In the genomic region with DNA sequence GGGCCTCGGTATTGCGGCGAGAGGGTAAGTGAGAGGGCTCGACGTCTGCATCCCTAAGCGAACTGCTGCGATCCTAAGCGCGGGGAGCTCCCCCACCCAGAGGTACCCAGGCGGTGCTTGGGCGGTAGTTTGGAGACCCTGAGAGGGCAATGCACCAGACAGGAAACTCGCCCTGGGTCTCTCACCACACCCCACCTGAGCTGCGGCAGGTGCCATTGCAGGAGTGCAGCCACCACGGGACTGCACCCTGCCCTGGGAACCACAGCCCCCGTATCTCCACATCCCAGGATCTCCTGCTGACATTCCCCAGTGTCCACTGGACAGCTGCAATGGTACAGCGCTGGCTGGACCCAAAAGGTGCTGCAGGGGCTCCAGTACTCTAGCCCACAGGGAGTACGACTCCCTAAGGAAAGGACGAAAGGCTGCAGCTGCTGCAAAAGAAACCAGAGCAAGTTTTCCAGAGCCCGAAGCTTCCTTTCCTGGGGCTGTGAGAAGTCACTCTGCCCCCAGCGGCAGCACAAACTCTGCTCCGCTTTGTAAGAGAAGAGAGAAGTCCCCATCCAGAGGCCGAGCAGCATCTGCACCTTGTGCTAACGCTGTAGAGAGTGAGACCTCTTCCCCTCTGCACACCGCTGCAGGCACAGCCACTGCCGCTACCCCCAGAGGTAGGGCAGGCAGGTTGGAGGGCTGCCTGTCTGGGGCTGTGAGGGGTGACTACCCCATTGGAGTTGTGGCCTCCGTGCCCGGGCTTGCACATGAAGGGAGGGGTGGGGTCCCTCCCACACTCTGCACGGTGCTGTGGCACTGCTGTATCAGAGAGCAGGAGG, we compare ENCODE assay signal across 8 cellular contexts. TPM values are rescaled to one million over a fixed set of nuclear protein-coding genes. Genes with fewer than 3 reads are reported as not detected.
DNase-seq lines count a peak whose midpoint lies in the region; ATAC-seq and TF ChIP-seq lines count a peak whose summit lies in the region.

No MANE protein-coding gene starts in this region.

- peak overlapping the region; percentile 79 for H3K4me3 ChIP-seq in iPS-15b (ENCODE audit: low read depth, low read length)

- H3K9ac ChIP-seq in iPS-15b (ENCODE audit: low read depth, low read length) = peak overlapping the region; percentile 42

- H3K4me1 Mint-ChIP-seq in brain = peaks cover 8% of the 10 kb centered on the region

- peaks cover 0 to 5% (median 3%) of the 10 kb centered on the region in 5 experiments for H3K9me3 Mint-ChIP-seq in brain

- H3K27me3 ChIP-seq in iPS-15b (ENCODE audit: control insufficient read depth, insufficient read depth, low read length) = peaks cover 53% of the 10 kb centered on the region

- no peaks in the 10 kb centered on the region for H3K36me3 Mint-ChIP-seq in brain

- TF ChIP-seq CTCF in brain (conservative IDR thresholded peaks at IDR 0.05) = peak; percentile 38 to 60

- ATAC-seq in GM21390 (IDR thresholded peaks at IDR 0.05; ENCODE audit: unreplicated experiment) = peak; percentile 86

- H3K4me3 Mint-ChIP-seq in brain = peak overlapping the region; percentile 78 to 90 (median 83)

- no peaks in the 10 kb centered on the region for H3K36me3 ChIP-seq in iPS-15b (ENCODE audit: control insufficient read depth, insufficient read depth, low read length)

- no peaks in the 10 kb centered on the region for H3K9me3 ChIP-seq in iPS-15b (ENCODE audit: control insufficient read depth, insufficient read depth, low read length)

- H3K27me3 Mint-ChIP-seq in brain = peaks cover 30% of the 10 kb centered on the region

- H3K4me1 ChIP-seq in iPS-15b (ENCODE audit: control insufficient read depth, insufficient read depth, low read length) = no peaks in the 10 kb centered on the region

- peak overlapping the region in 1 of 5 experiments; percentile 73 for H3K27ac Mint-ChIP-seq in brain

- DNase-seq in DMS153 treated with DMSO at 0.1 percent for 48 hours (lab: John Stamatoyannopoulos, UW; ENCODE audit: unreplicated experiment) (peak; percentile 8), HUDEP-2 (lab: John Stamatoyannopoulos, UW; ENCODE audit: unreplicated experiment in 76 of 76) (peak in 46 of 76 experiments; percentile 2 to 61 (median 26)), SKM-1 (lab: John Stamatoyannopoulos, UW; ENCODE audit: unreplicated experiment) (peak; percentile 15), retina (peak; percentile 77), cerebellar nuclear complex (lab: John Stamatoyannopoulos, UW) (no peak)

RNA-seq across cellular contexts. Expression of a gene that starts 31.1 kb away (rescaled TPM):
- polyA plus RNA-seq in brain (ENCODE audit: insufficient read depth, low read depth, low replicate concordance) = 6.3 TPM

Comparison
In these comparisons a context has a peak if more than half of its experiments do, and no peak if none do; other contexts are left out.
1. DNase-seq: peak in DMS153 treated with DMSO at 0.1 percent for 48 hours (single experiment), HUDEP-2 (46 of 76), SKM-1 (single experiment) and retina (single experiment); none in cerebellar nuclear complex (0 of 2).